Comparison of ENCODE assay signal across 14 cellular contexts in the genomic region with DNA sequence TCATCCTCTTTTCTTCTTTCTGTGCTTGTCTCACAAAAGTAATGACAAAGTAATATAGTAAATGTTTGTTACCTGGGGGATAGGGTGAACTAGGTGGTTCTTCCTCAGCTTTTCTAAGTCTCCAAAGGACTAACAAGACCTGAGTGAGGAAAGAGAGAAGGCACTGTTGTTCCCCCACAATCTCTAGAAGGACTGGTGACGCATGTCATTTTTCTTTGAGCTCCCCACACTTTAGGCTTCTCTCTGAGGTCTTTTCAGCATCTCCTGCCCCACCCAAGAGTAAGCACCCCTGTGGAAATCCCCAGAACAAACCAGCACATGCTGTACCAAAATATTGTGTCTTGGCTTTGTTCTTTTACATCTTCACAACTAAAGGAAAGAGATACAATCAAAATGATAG. TPM values are rescaled to one million over a fixed set of nuclear protein-coding genes. Genes with fewer than 3 reads are reported as not detected.
DNase-seq lines count a peak whose midpoint lies in the region; ATAC-seq and TF ChIP-seq lines count a peak whose summit lies in the region.
"Had no signal": no experiment of that assay in that cellular context is flagged by ENCODE, and none has a peak within 500 bp of the region (broad histone marks: within the 10 kb centered on the region; RNA-seq: fewer than 3 reads in every experiment).

No MANE protein-coding gene starts in this region.

- in situ Hi-C loops in transverse colon (cut with MboI; ENCODE audit: low pct_ligation_motif_present in 1 of 4, low pct_unique_long_range_greater_than_20kb in 1 of 4, low sequenced_read_pairs in 3 of 4): no loop called here

- H3K27ac Mint-ChIP-seq in naive thymus-derived CD4-positive, alpha-beta T cell: peak overlapping the region; percentile 97 to 100 (median 99)

- no peaks in the 10 kb centered on the region for H3K27me3 Mint-ChIP-seq in naive thymus-derived CD4-positive, alpha-beta T cell

- ATAC-seq in left cardiac atrium (peak; percentile 33 to 50), Right ventricle myocardium inferior (no peak)
- ATAC-seq in naive thymus-derived CD4-positive, alpha-beta T cell: peak; percentile 84

- peaks cover 29 to 75% (median 72%) of the 10 kb centered on the region in 7 donors for H3K4me1 Mint-ChIP-seq in naive thymus-derived CD4-positive, alpha-beta T cell

- peaks cover under 1 to 16% (median 4%) of the 10 kb centered on the region in 3 experiments for H3K36me3 ChIP-seq in naive thymus-derived CD4-positive, alpha-beta T cell (ENCODE audit: control insufficient read depth in 2 of 3, insufficient read depth in 3 of 3, low read length in 3 of 3)
- H3K36me3 ChIP-seq in transverse colon: no peaks in the 10 kb centered on the region
- no peaks in the 10 kb centered on the region for H3K36me3 ChIP-seq in A673 (ENCODE audit: insufficient read depth, low read length, poor library complexity, severe bottlenecking)
- H3K36me3 ChIP-seq: cardiac muscle cell, heart left ventricle had no signal

- H3K4me3 Mint-ChIP-seq in naive thymus-derived CD4-positive, alpha-beta T cell: peak overlapping the region; percentile 85 to 100 (median 92)

- H3K9me3 ChIP-seq in naive thymus-derived CD4-positive, alpha-beta T cell (ENCODE audit: control insufficient read depth in 2 of 3, low read length in 3 of 3): no peaks in the 10 kb centered on the region
- H3K9me3 ChIP-seq in transverse colon (no peaks in the 10 kb centered on the region), A673 (ENCODE audit: low read depth, low read length, poor library complexity, severe bottlenecking) (no peaks in the 10 kb centered on the region)
- H3K9me3 ChIP-seq: heart left ventricle had no signal

- CTCF ChIA-PET in naive thymus-derived CD4-positive, alpha-beta T cell (lab: Charles Lee): interaction anchor here (0.6 to 11.1 kb wide), 16 partner anchors 13 to 237 kb away, joined by 3 to 128 read pairs (median 3); partner anchors contain the start of gene SPEF2
- CTCF ChIA-PET in A673 (lab: Charles Lee): no interaction called here

- H3K36me3 Mint-ChIP-seq in naive thymus-derived CD4-positive, alpha-beta T cell: peaks cover 16 to 28% (median 22%) of the 10 kb centered on the region in 5 donors

- H3K9me3 Mint-ChIP-seq in naive thymus-derived CD4-positive, alpha-beta T cell: peaks cover 0 to 3% (median 0%) of the 10 kb centered on the region in 11 donors

- no TSS peak for BruUV-seq in A673 (replicated peaks; lab: Mats Ljungman, UMichigan)

- TF ChIP-seq POLR2A in transverse colon (IDR thresholded peaks at IDR 0.05): peak; percentile 51

- H3K27ac ChIP-seq in naive thymus-derived CD4-positive, alpha-beta T cell (ENCODE audit: low read depth, low read length): peak overlapping the region; percentile 98
- H3K27ac ChIP-seq in transverse colon (peak overlapping the region; percentile 19 to 65 (median 40)), A673 (ENCODE audit: low read depth, low read length, poor library complexity, severe bottlenecking) (no peak overlapping the region)
- H3K27ac ChIP-seq: cardiac muscle cell, SK-N-MC had no signal

- peaks cover 52 to 56% of the 10 kb centered on the region in 2 donors for H3K4me1 ChIP-seq in naive thymus-derived CD4-positive, alpha-beta T cell (ENCODE audit: control insufficient read depth in 2 of 2, insufficient read depth in 2 of 2, low read length in 2 of 2)
- peaks cover 0 to 10% (median 1%) of the 10 kb centered on the region in 4 donors for H3K4me1 ChIP-seq in transverse colon
- peaks cover 46% of the 10 kb centered on the region for H3K4me1 ChIP-seq in A673 (ENCODE audit: insufficient read depth, low read length, poor library complexity, severe bottlenecking)

- intact Hi-C loops in left cardiac atrium (cut with DNase I): no loop called here
- intact Hi-C loops in Right ventricle myocardium inferior (cut with DNase I): loop anchor here (10.0 kb wide), 1 partner anchor 59 kb away; no protein-coding TSS in a partner anchor
- intact Hi-C loops in naive thymus-derived CD4-positive, alpha-beta T cell (cut with micrococcal nuclease): loop anchor here (1.0 to 10.0 kb wide), 15 partner anchors 17 to 1023 kb away; partner anchors contain the start of genes NIPBL (in 2 of the 2) and DNAJC21 (in 1 of the 2)
- intact Hi-C loops in transverse colon (cut with DNase I; ENCODE audit: low total_unique reads): no loop called here
- intact Hi-C loops in A673 (cut with micrococcal nuclease; ENCODE audit: unreplicated experiment): no loop called here

- H3K4me3 ChIP-seq in naive thymus-derived CD4-positive, alpha-beta T cell (ENCODE audit: low read length): peak overlapping the region; percentile 55
- H3K4me3 ChIP-seq in transverse colon (no peak overlapping the region), A673 (ENCODE audit: low read depth, low read length, poor library complexity, severe bottlenecking) (no peak overlapping the region)
- H3K4me3 ChIP-seq: cardiac muscle cell, SK-N-MC had no signal

- H3K27me3 ChIP-seq in naive thymus-derived CD4-positive, alpha-beta T cell (ENCODE audit: control insufficient read depth in 2 of 2, insufficient read depth in 2 of 2, low read length in 2 of 2): no peaks in the 10 kb centered on the region
- H3K27me3 ChIP-seq in transverse colon (no peaks in the 10 kb centered on the region), A673 (replicated peaks; ENCODE audit: insufficient read depth, low read depth, low read length, poor library complexity) (no peaks in the 10 kb centered on the region)
- H3K27me3 ChIP-seq: cardiac muscle cell, heart left ventricle had no signal

- TF ChIP-seq EP300 in transverse colon (IDR thresholded peaks at IDR 0.05; ENCODE audit: low read depth): no peak

- WGBS in transverse colon (ENCODE audit: low coverage in 1 of 2), 2 donors: 56 to 75% methylated on average over 1 of the region's 1 CpG

- POLR2A ChIA-PET in naive thymus-derived CD4-positive, alpha-beta T cell (lab: Charles Lee): interaction anchor here (0.7 to 18.2 kb wide), 20 partner anchors 9 to 925 kb away, joined by 3 to 1069 read pairs (median 8); partner anchors contain the start of gene DNAJC21
- POLR2A ChIA-PET in A673 (lab: Charles Lee; ENCODE audit: low non-redundant PET): interaction anchor here (0.6 kb wide), 1 partner anchor 109 kb away, joined by 3 read pairs; no protein-coding TSS in a partner anchor

- DNase-seq in left cardiac atrium (no peak), Right ventricle myocardium inferior (ENCODE audit: missing footprints) (no peak), transverse colon (peak; percentile 21), hypothalamus (lab: John Stamatoyannopoulos, UW) (no peak), A673 (ENCODE audit: low spot score) (no peak), anterior cingulate cortex (lab: John Stamatoyannopoulos, UW) (no peak)
- DNase-seq in activated T-helper 9 cell treated with anti-CD3 and anti-CD28 coated beads, Interleukin-2, amount 50 U/mL, for 16 hours (ENCODE audit: low read depth): peak; percentile 50
- peak in 8 of 9 donors; percentile 59 to 98 (median 94) for DNase-seq in naive thymus-derived CD4-positive, alpha-beta T cell
- DNase-seq: NCI-H2081 treated with DMSO at 0.1 percent for 48 hours, occipital lobe, substantia nigra had no signal

- no peak for TF ChIP-seq CTCF in transverse colon (IDR thresholded peaks at IDR 0.05)
- no peak for TF ChIP-seq CTCF in A673 (conservative IDR thresholded peaks at IDR 0.05; ENCODE audit: low read depth, low read length)

RNA-seq across cellular contexts. Expression of gene IL7R, which starts 2.4 kb away (rescaled TPM):
- total RNA-seq in left cardiac atrium (10 to 100 TPM in 1 of 2 donors, 1 to 10 TPM in 1; 4.2 to 10.3 TPM), Right ventricle myocardium inferior (0.65 TPM), transverse colon (10 to 100 TPM in 2 of 4 donors, 1 to 10 TPM in 2; 3.2 to 54.8 (median 17.9) TPM), A673 (2021) (4.2 and 7.7 TPM in 2 replicates)
- 1,000 to 10,000 TPM in 2 of 5 experiments, 100 to 1,000 TPM in 3; 341 to 1,298 (median 608) TPM for total RNA-seq in naive thymus-derived CD4-positive, alpha-beta T cell
- polyA plus RNA-seq in naive thymus-derived CD4-positive, alpha-beta T cell: 100 to 1,000 TPM; 690 to 965 TPM
- total RNA-seq: cardiac muscle cell had no signal
- polyA plus RNA-seq: cardiac muscle cell had no signal

Comparison
In these comparisons a context has a peak if more than half of its experiments do, and no peak if none do; other contexts are left out.
1. intact Hi-C loops: an anchor here in Right ventricle myocardium inferior (10.0 kb wide) and naive thymus-derived CD4-positive, alpha-beta T cell (1.0 to 10.0 kb wide); none called in left cardiac atrium, transverse colon and A673.
2. DNase-seq: peak in activated T-helper 9 cell treated with anti-CD3 and anti-CD28 coated beads, Interleukin-2, amount 50 U/mL, for 16 hours (single experiment), naive thymus-derived CD4-positive, alpha-beta T cell (8 of 9) and transverse colon (single experiment); none in left cardiac atrium (single experiment), Right ventricle myocardium inferior (single experiment), hypothalamus (0 of 51), A673 (single experiment) and anterior cingulate cortex (0 of 58).
3. RNA of gene IL7R, which starts 2.4 kb away (total RNA-seq): 341 to 1,298 TPM in naive thymus-derived CD4-positive, alpha-beta T cell; 3.2 to 54.8 TPM in transverse colon, 4.2 to 10.3 TPM in left cardiac atrium, 4.2 to 7.7 TPM in A673 and 0.65 TPM in Right ventricle myocardium inferior (single experiment); every median in the first group is over 4 times any median in the second.